ENCODE assay signal across 1 cellular context in genomic region chr17:75396781-75397180, GRCh38.
A peak's percentile ranks its signal among the peaks of the same experiment; 100 is the strongest.
TF ChIP-seq lines count a peak whose summit lies in the region.

No MANE protein-coding gene starts in this region.

TF ChIP-seq in GM12878, 131 proteins besides CTCF, POLR2A, EP300 and RAD21:
- no peak for TF ChIP-seq HSF1 (IDR thresholded peaks at IDR 0.05; ENCODE audit: low read depth, low read length)
- no peak for TF ChIP-seq NRF1 (conservative IDR thresholded peaks at IDR 0.05; ENCODE audit: low read depth, low read length)
- no peak for TF ChIP-seq CEBPZ (IDR thresholded peaks at IDR 0.05; ENCODE audit: low read depth, low read length)
- TF ChIP-seq CUX1 (IDR thresholded peaks at IDR 0.05; ENCODE audit: insufficient replicate concordance, low read depth, low read length), result no peak
- 0 out of 2 replicates have a peak, but pooled peaks have one; percentile 24 for TF ChIP-seq ATF2 (IDR thresholded peaks at IDR 0.05; ENCODE audit: low read length)
- TF ChIP-seq TAF1 (IDR thresholded peaks at IDR 0.05; ENCODE audit: borderline replicate concordance, low read depth, low read length), result no peak
- TF ChIP-seq PAX5 (IDR thresholded peaks at IDR 0.05; ENCODE audit: borderline replicate concordance, low read depth, low read length), result no peak
- TF ChIP-seq IRF4 (IDR thresholded peaks at IDR 0.05; ENCODE audit: low read depth, low read length), result no peak
- TF ChIP-seq SRF (IDR thresholded peaks at IDR 0.05; ENCODE audit: low read depth in 2 of 2, low read length in 2 of 2), result no peak
- TF ChIP-seq ZNF592 (IDR thresholded peaks at IDR 0.05), result no peak
- no peak for TF ChIP-seq FOS (IDR thresholded peaks at IDR 0.05; ENCODE audit: borderline replicate concordance, extremely low read depth, insufficient read length)
- TF ChIP-seq PKNOX1 (IDR thresholded peaks at IDR 0.05), result peak; percentile 41; the same call in 1 of the 2 replicates
- TF ChIP-seq ETV6 (conservative IDR thresholded peaks at IDR 0.05 in 1 of 2, IDR thresholded peaks at IDR 0.05 in 1 of 2; ENCODE audit: borderline replicate concordance in 1 of 2, low read depth in 1 of 2), result no peak
- no peak for TF ChIP-seq CREB1 (IDR thresholded peaks at IDR 0.05; ENCODE audit: low read depth)
- no peak for TF ChIP-seq GATAD2B (conservative IDR thresholded peaks at IDR 0.05; ENCODE audit: low read depth)
